ENCODE assay signal across 15 cellular contexts in the genomic region with DNA sequence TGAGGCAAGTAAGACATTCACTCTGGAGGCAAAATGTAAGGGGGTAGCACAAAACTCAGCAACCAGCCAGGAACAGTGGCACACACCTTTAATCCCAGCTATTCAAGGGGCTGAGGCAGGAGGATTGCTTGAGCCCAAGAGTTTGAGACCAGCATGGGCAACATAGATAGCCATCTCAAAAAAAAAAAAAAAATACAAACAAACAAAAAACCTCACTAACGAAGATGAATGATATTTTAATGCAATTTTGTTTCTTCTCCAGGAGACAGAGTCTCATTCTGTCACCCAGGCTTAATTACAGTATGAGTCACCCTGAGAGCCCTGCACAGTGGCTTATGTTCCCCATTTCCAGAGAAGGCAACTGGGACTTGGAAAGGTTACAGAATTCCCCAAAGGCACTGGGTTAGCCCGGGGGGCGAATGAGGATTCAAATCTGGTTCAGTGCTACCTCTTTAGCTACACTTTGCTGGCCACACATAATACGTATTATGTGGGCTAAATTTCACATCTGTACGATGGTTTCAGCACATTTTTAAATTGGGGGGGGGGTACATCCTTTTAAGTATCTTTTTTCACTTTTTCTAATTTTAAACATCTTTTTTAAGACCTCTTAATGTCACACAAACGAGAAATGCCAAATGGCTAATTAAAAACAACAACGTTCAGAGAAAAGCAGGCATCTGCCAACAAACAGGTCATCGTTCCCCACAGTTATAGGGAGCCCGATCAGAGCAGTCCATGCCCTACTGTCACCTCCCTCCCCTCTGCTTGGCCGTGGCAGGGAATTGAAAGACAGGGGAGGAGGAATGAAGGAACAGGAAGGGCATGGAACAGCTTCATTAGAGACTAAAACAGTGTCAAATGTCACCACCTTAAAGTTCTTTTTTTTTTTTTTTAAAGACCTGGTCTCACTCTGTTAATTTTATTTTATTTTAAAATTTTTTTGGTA. TPM values are rescaled to one million over a fixed set of nuclear protein-coding genes. Genes with fewer than 3 reads are reported as not detected.
DNase-seq lines count a peak whose midpoint lies in the region; ATAC-seq, FAIRE-seq and TF ChIP-seq lines count a peak whose summit lies in the region.
"Had no signal": no experiment of that assay in that cellular context is flagged by ENCODE, and none has a peak within 500 bp of the region (broad histone marks: within the 10 kb centered on the region; RNA-seq: fewer than 3 reads in every experiment).

No MANE protein-coding gene starts in this region.

- H2BK20ac ChIP-seq in IMR-90 (ENCODE audit: low read depth, low read length), result no peak overlapping the region

- H3K4ac ChIP-seq in IMR-90 (ENCODE audit: low read depth, low read length), result no peak overlapping the region

- no peak overlapping the region for H3K56ac ChIP-seq in IMR-90 (ENCODE audit: extremely low read depth, insufficient read depth, low read length)

- ATAC-seq in IMR-90 (ENCODE audit: low read depth), result no peak
- no peak for ATAC-seq in GM21528 (IDR thresholded peaks at IDR 0.05; ENCODE audit: low FRiP score, unreplicated experiment)

- H2BK5ac ChIP-seq in IMR-90 (ENCODE audit: low read depth, low read length, poor library complexity, severe bottlenecking), result no peak overlapping the region

- DNase-seq in IMR-90, result no peak
- peak; percentile 86 for DNase-seq in RPMI7951 (ENCODE audit: low read depth)
- no peak for DNase-seq in GM20000 (ENCODE audit: low spot score)
- DNase-seq in hepatocyte (ENCODE audit: low spot score), result no peak
- no peak for DNase-seq in effector CD4-positive, alpha-beta T cell
- DNase-seq: activated naive CD4-positive, alpha-beta T cell treated with anti-CD3 and anti-CD28 coated beads, Interleukin-2, amount 10 ng/mL, durations not matched to agents 7 days and 5 days had no signal

- TF ChIP-seq RAD21 in IMR-90 (IDR thresholded peaks at IDR 0.05; ENCODE audit: low read length), result no peak

- no peaks in the 10 kb centered on the region for H3K9me3 ChIP-seq in BLaER1
- no peaks in the 10 kb centered on the region for H3K9me3 ChIP-seq in IMR-90 (ENCODE audit: control insufficient read depth, insufficient read depth, low read length)
- no peaks in the 10 kb centered on the region for H3K9me3 ChIP-seq in hepatocyte (ENCODE audit: low read depth)
- H3K9me3 ChIP-seq: right atrium auricular region had no signal

- no peak overlapping the region for H3K18ac ChIP-seq in IMR-90 (ENCODE audit: low read depth, low read length)

- no peak overlapping the region for H4K5ac ChIP-seq in IMR-90 (ENCODE audit: low read depth, low read length)

- H2AFZ ChIP-seq in IMR-90 (replicated peaks; ENCODE audit: low read length, poor library complexity) (no peak overlapping the region), hepatocyte (no peak overlapping the region)

- H3K36me3 ChIP-seq in BLaER1, result no peaks in the 10 kb centered on the region
- no peaks in the 10 kb centered on the region for H3K36me3 ChIP-seq in IMR-90 (ENCODE audit: control insufficient read depth, insufficient read depth, low read length)
- H3K36me3 ChIP-seq in hepatocyte (replicated peaks; ENCODE audit: insufficient read depth, low read depth), result no peaks in the 10 kb centered on the region
- H3K36me3 ChIP-seq: right atrium auricular region had no signal

- FAIRE-seq in islet of Langerhans (lab: Jason Lieb, UNC), result peak; percentile 76

- POLR2A ChIA-PET in IMR-90 (lab: Charles Lee; ENCODE audit: unreplicated experiment), result no interaction called here

- H2AK5ac ChIP-seq in IMR-90 (ENCODE audit: low read depth, low read length), result no peak overlapping the region

- WGBS in IMR-90 (ENCODE audit: extremely low coverage in 2 of 2, insufficient read length in 1 of 2), 2 experiments, result no CpG with 5 or more reads among the region's 10 CpGs
- 74% methylated on average over 10 of the region's 10 CpGs for WGBS in hepatocyte (ENCODE audit: low lambda C conversion rate, missing lambda C conversion rate)

- no peak overlapping the region for H2BK120ac ChIP-seq in IMR-90 (ENCODE audit: low read depth, low read length)

- peaks cover 14% of the 10 kb centered on the region for H3K4me1 ChIP-seq in BLaER1
- no peaks in the 10 kb centered on the region; the same call in 1 of the 2 replicates for H3K4me1 ChIP-seq in IMR-90 (ENCODE audit: control insufficient read depth, insufficient read depth, low read length)
- no peaks in the 10 kb centered on the region for H3K4me1 ChIP-seq in hepatocyte (ENCODE audit: insufficient read depth)
- H3K4me1 ChIP-seq: right atrium auricular region had no signal

- no peak for TF ChIP-seq POLR2A in IMR-90 (IDR thresholded peaks at IDR 0.05; ENCODE audit: low read depth, low read length)

- H4K8ac ChIP-seq in IMR-90 (ENCODE audit: low read depth in 2 of 2, low read length in 2 of 2), result no peak overlapping the region

- H3K4me2 ChIP-seq in BLaER1 (peak overlapping the region; percentile 38), IMR-90 (ENCODE audit: low read depth, low read length) (no peak overlapping the region), hepatocyte (no peak overlapping the region)

- H3K9ac ChIP-seq in BLaER1 (no peak overlapping the region), IMR-90 (ENCODE audit: low read depth, low read length) (no peak overlapping the region)

- H3K4me3 ChIP-seq in BLaER1 (no peak overlapping the region), IMR-90 (ENCODE audit: insufficient read depth, low read depth, low read length) (no peak overlapping the region), hepatocyte (no peak overlapping the region)
- H3K4me3 ChIP-seq: right atrium auricular region had no signal

- no peak for TF ChIP-seq CTCF in IMR-90 (conservative IDR thresholded peaks at IDR 0.05; ENCODE audit: low read depth, low read length)
- TF ChIP-seq CTCF in GM20000 (IDR thresholded peaks at IDR 0.05; ENCODE audit: extremely low read depth, missing control alignments), result no peak
- TF ChIP-seq CTCF in hepatocyte (IDR thresholded peaks at IDR 0.05; ENCODE audit: poor library complexity), result no peak

- dilution Hi-C loops in IMR-90 (cut with HindIII; ENCODE audit: low sequenced_read_pairs, unreplicated experiment), result no loop called here

- H4K20me1 ChIP-seq in BLaER1 (no peaks in the 10 kb centered on the region), IMR-90 (ENCODE audit: insufficient read depth, low read length) (no peaks in the 10 kb centered on the region), hepatocyte (ENCODE audit: insufficient read depth, poor library complexity, severe bottlenecking) (no peaks in the 10 kb centered on the region)

- H3K27ac ChIP-seq in BLaER1 (no peak overlapping the region), IMR-90 (ENCODE audit: insufficient read depth, low read length) (no peak overlapping the region), hepatocyte (no peak overlapping the region)
- H3K27ac ChIP-seq: right atrium auricular region had no signal

- no peaks in the 10 kb centered on the region for H3K79me2 ChIP-seq in hepatocyte

- CTCF ChIA-PET in IMR-90 (lab: Yijun Ruan, JAX), result interaction anchor here (1.0 kb wide), 1 partner anchor 28 kb away, joined by 3 read pairs; no protein-coding TSS in a partner anchor

- no peak overlapping the region for H4K91ac ChIP-seq in IMR-90 (ENCODE audit: insufficient read depth, low read depth, low read length)

- intact Hi-C loops in IMR-90 (cut with micrococcal nuclease), result no loop called here

- no peak overlapping the region for H2BK15ac ChIP-seq in IMR-90 (ENCODE audit: low read depth, low read length)

- H3K23ac ChIP-seq in IMR-90 (ENCODE audit: low read depth, low read length), result no peak overlapping the region

- no peaks in the 10 kb centered on the region for H3K9me1 ChIP-seq in IMR-90 (ENCODE audit: insufficient read depth, low read length)

- BruUV-seq in IMR-90 (replicated peaks; lab: Mats Ljungman, UMichigan), result no TSS peak

- no peaks in the 10 kb centered on the region for H3K79me1 ChIP-seq in IMR-90 (ENCODE audit: low read depth in 1 of 2, low read length in 2 of 2)

- no peaks in the 10 kb centered on the region for H3K9me2 ChIP-seq in hepatocyte (replicated peaks; ENCODE audit: insufficient read depth)

- in situ Hi-C loops in IMR-90 (cut with MboI; ENCODE audit: low sequenced_read_pairs), result no loop called here

- peak overlapping the region; percentile 78 for H2AK9ac ChIP-seq in IMR-90 (replicated peaks; ENCODE audit: low read depth, low read length, poor library complexity)

- H3K27me3 ChIP-seq in BLaER1, result no peaks in the 10 kb centered on the region
- no peaks in the 10 kb centered on the region for H3K27me3 ChIP-seq in IMR-90 (ENCODE audit: control insufficient read depth, insufficient read depth, low read length)
- no peaks in the 10 kb centered on the region for H3K27me3 ChIP-seq in hepatocyte
- H3K27me3 ChIP-seq: right atrium auricular region had no signal

- no peak overlapping the region for H3K14ac ChIP-seq in IMR-90 (replicated peaks; ENCODE audit: low read depth, low read length)

TF ChIP-seq in IMR-90, 13 proteins besides CTCF, POLR2A, EP300 and RAD21 (continues in another document):
- no peak for TF ChIP-seq NFE2L2 (IDR thresholded peaks at IDR 0.05; ENCODE audit: low read depth, low read length)

RNA-seq across cellular contexts. Expression of gene CELA2A, which starts 3.5 kb away (rescaled TPM):
- total RNA-seq in IMR-90 (2012; rRNA removed) (not detected in 2 replicates), hepatocyte (2.2 and 9.5 TPM in 2 replicates)
- polyA plus RNA-seq in IMR-90 (2012; rRNA removed) (not detected in 2 replicates), hepatocyte (5.6 TPM in 2 replicates)
- polyA plus RNA-seq in IMR-90 (2012; cell fraction: cytosol; rRNA removed), result not detected in 2 replicates
- not detected in 2 replicates for polyA plus RNA-seq in IMR-90 (2012; cell fraction: nucleus; rRNA removed; ENCODE audit: low replicate concordance)
- total RNA-seq in RPMI7951 (2014; rRNA removed; shearing (Covaris generic)), result not detected in 2 replicates
- total RNA-seq: activated CD8-positive, alpha-beta memory T cell treated with anti-CD3 and anti-CD28 coated beads for 36 hours; chondrocyte; OCI-LY7; right atrium auricular region; subcutaneous adipose tissue had no signal
- polyA plus RNA-seq: CD14-positive monocyte had no signal

RNA-seq across cellular contexts. Expression of gene CELA2B, which starts 15.9 kb away (rescaled TPM):
- total RNA-seq in IMR-90 (2012; rRNA removed), result not detected in 2 replicates
- not detected in 2 replicates for polyA plus RNA-seq in IMR-90 (2012; rRNA removed)
- 0.05 TPM in 1 of 2 replicates, not detected in the other for polyA plus RNA-seq in IMR-90 (2012; cell fraction: cytosol; rRNA removed)
- polyA plus RNA-seq in IMR-90 (2012; cell fraction: nucleus; rRNA removed; ENCODE audit: low replicate concordance), result not detected in 2 replicates
- not detected in 2 replicates for total RNA-seq in RPMI7951 (2014; rRNA removed; shearing (Covaris generic))
- total RNA-seq in hepatocyte, result 0.73 TPM in 1 of 2 replicates, not detected in the other
- 1.4 TPM in 1 of 2 replicates, not detected in the other for polyA plus RNA-seq in hepatocyte
- total RNA-seq: activated CD8-positive, alpha-beta memory T cell treated with anti-CD3 and anti-CD28 coated beads for 36 hours; chondrocyte; OCI-LY7; right atrium auricular region; subcutaneous adipose tissue had no signal
- polyA plus RNA-seq: CD14-positive monocyte had no signal

RNA-seq across cellular contexts. Expression of gene CTRC, which starts 21.8 kb away (rescaled TPM):
- total RNA-seq in IMR-90 (2012; rRNA removed) (not detected in 2 replicates), hepatocyte (not detected in 2 replicates)
- polyA plus RNA-seq in IMR-90 (2012; rRNA removed) (not detected in 2 replicates), hepatocyte (0.36 and 0.66 TPM in 2 replicates)
- polyA plus RNA-seq in IMR-90 (2012; cell fraction: cytosol; rRNA removed), result not detected in 2 replicates
- 0.86 and 1.7 TPM in 2 replicates for polyA plus RNA-seq in IMR-90 (2012; cell fraction: nucleus; rRNA removed; ENCODE audit: low replicate concordance)
- total RNA-seq in RPMI7951 (2014; rRNA removed; shearing (Covaris generic)), result 0.12 TPM in 1 of 2 replicates, not detected in the other
- total RNA-seq: activated CD8-positive, alpha-beta memory T cell treated with anti-CD3 and anti-CD28 coated beads for 36 hours; chondrocyte; OCI-LY7; right atrium auricular region had no signal
- polyA plus RNA-seq: CD14-positive monocyte had no signal

RNA-seq across cellular contexts. Expression of gene EFHD2, which starts 50.4 kb away (rescaled TPM):
- total RNA-seq in IMR-90 (2012; rRNA removed) (22.6 and 23.1 TPM in 2 replicates), hepatocyte (34.0 and 34.4 TPM in 2 replicates)
- polyA plus RNA-seq in IMR-90 (2012; rRNA removed) (58.9 and 72.7 TPM in 2 replicates), hepatocyte (63.7 and 67.5 TPM in 2 replicates)
- polyA plus RNA-seq in IMR-90 (2012; cell fraction: cytosol; rRNA removed), result 59.0 and 96.1 TPM in 2 replicates
- polyA plus RNA-seq in IMR-90 (2012; cell fraction: nucleus; rRNA removed; ENCODE audit: low replicate concordance), result 77.3 and 108 TPM in 2 replicates
- 52.5 and 70.9 TPM in 2 replicates for total RNA-seq in RPMI7951 (2014; rRNA removed; shearing (Covaris generic))
